ENCODE assay signal across 25 cellular contexts in genomic region chr7:115086146-115086841, GRCh38.
DNase-seq lines count a peak whose midpoint lies in the region; ATAC-seq and TF ChIP-seq lines count a peak whose summit lies in the region.
"Had no signal": no experiment of that assay in that cellular context is flagged by ENCODE, and none has a peak within 500 bp of the region (broad histone marks: within the 10 kb centered on the region; RNA-seq: fewer than 3 reads in every experiment).

No MANE protein-coding gene starts in this region.

- H3K9ac ChIP-seq in GM23248, result no peak overlapping the region
- H3K9ac ChIP-seq in OCI-LY3 (ENCODE audit: low read length), result no peak overlapping the region

- H2AFZ ChIP-seq in GM23248 (no peak overlapping the region), OCI-LY3 (ENCODE audit: low read depth, low read length) (no peak overlapping the region)

- H3K36me3 ChIP-seq in GM23248 (ENCODE audit: low read depth) (no peaks in the 10 kb centered on the region), OCI-LY3 (replicated peaks; ENCODE audit: low read depth, low read length) (no peaks in the 10 kb centered on the region)
- H3K36me3 ChIP-seq: esophagus squamous epithelium, gastroesophageal sphincter, thyroid gland had no signal

- no peaks in the 10 kb centered on the region for H3K9me3 ChIP-seq in GM23248 (ENCODE audit: low read depth)
- H3K9me3 ChIP-seq in OCI-LY3 (ENCODE audit: insufficient read depth, low read length), result no peaks in the 10 kb centered on the region
- H3K9me3 ChIP-seq: esophagus squamous epithelium, gastroesophageal sphincter, thyroid gland had no signal

- H3K27ac ChIP-seq in GM23248, result no peak overlapping the region
- no peak overlapping the region for H3K27ac ChIP-seq in OCI-LY3 (ENCODE audit: low read length)
- H3K27ac ChIP-seq: coronary artery, esophagus squamous epithelium, gastroesophageal sphincter, SK-N-MC had no signal

- TF ChIP-seq CTCF in OCI-LY3 (IDR thresholded peaks at IDR 0.05; ENCODE audit: low read depth, low read length) (peak; percentile 29), epithelial cell of proximal tubule (conservative IDR thresholded peaks at IDR 0.05; ENCODE audit: low read depth, low read length) (peak; percentile 29), retinal pigment epithelial cell (conservative IDR thresholded peaks at IDR 0.05; ENCODE audit: low read depth, low read length) (peak; percentile 11), GM13976 (IDR thresholded peaks at IDR 0.05; ENCODE audit: borderline replicate concordance, control extremely low read depth, extremely low read depth, insufficient read depth, missing control alignments) (no peak)

- in situ Hi-C loops in GM23248 (cut with MboI) (no loop called here), GM13976 (cut with MboI; ENCODE audit: low sequenced_read_pairs, unreplicated experiment) (no loop called here)

- DNase-seq in GM23248, result peak; percentile 4
- no peak for DNase-seq in epithelial cell of proximal tubule (ENCODE audit: low read depth)
- DNase-seq in retinal pigment epithelial cell (ENCODE audit: low read depth), result no peak
- no peak for DNase-seq in GM13976 (ENCODE audit: low spot score)
- DNase-seq: activated CD4-positive, alpha-beta T cell treated with anti-CD3 and anti-CD28 coated beads for 4 hours; activated naive CD4-positive, alpha-beta T cell treated with Interleukin-2 at 50 U/mL for 16 hours; activated T-cell treated with anti-CD3 and anti-CD28 coated beads, Interleukin-2, amount 50 U/mL, for 48 hours; DND-41; effector memory CD8-positive, alpha-beta T cell; esophagus squamous epithelium; hypothalamus; KG1; NCI-H1436 treated with DMSO at 0.1 percent for 48 hours; NCI-H2171; posterior cingulate gyrus; RPMI8226; stimulated activated naive CD8-positive, alpha-beta T cell treated with anti-CD3 and anti-CD28 coated beads, Interleukin-15, Interleukin-2, amounts not matched to agents 100 U/mL and 50 U/mL, for 24 hours; thyroid gland had no signal

- no peak for ATAC-seq in GM18909 (IDR thresholded peaks at IDR 0.05; ENCODE audit: poor library complexity, unreplicated experiment)
- ATAC-seq in GM19351 (IDR thresholded peaks at IDR 0.05; ENCODE audit: unreplicated experiment), result no peak
- ATAC-seq: effector memory CD8-positive, alpha-beta T cell; gastroesophageal sphincter; sciatic nerve; stimulated activated naive CD8-positive, alpha-beta T cell treated with anti-CD3 and anti-CD28 coated beads, Interleukin-15, Interleukin-2, amounts not matched to agents 100 U/mL and 50 U/mL, for 24 hours had no signal

- H3K27me3 ChIP-seq in GM23248 (replicated peaks; ENCODE audit: insufficient read depth) (no peaks in the 10 kb centered on the region), OCI-LY3 (ENCODE audit: low read depth, low read length) (no peaks in the 10 kb centered on the region)
- H3K27me3 ChIP-seq: esophagus squamous epithelium, gastroesophageal sphincter, thyroid gland had no signal

- H3K4me2 ChIP-seq in GM23248 (ENCODE audit: unreplicated experiment) (no peak overlapping the region), OCI-LY3 (ENCODE audit: low read length) (no peak overlapping the region)

- peaks cover 16% of the 10 kb centered on the region for H3K4me1 ChIP-seq in GM23248 (ENCODE audit: insufficient read depth)
- no peaks in the 10 kb centered on the region for H3K4me1 ChIP-seq in OCI-LY3 (ENCODE audit: low read length)

- no peaks in the 10 kb centered on the region for H4K20me1 ChIP-seq in GM23248 (ENCODE audit: insufficient read depth)
- H4K20me1 ChIP-seq in OCI-LY3 (ENCODE audit: insufficient read depth, low read length), result no peaks in the 10 kb centered on the region

- no peaks in the 10 kb centered on the region for H3K9me2 ChIP-seq in GM23248 (ENCODE audit: insufficient read depth)

- H3F3A ChIP-seq in GM23248 (ENCODE audit: insufficient read depth), result 0 out of 2 replicates have a peak, but pooled peaks cover 7% of the 10 kb centered on the region

- whole genome bisulfite sequencing in GM23248 (ENCODE audit: low coverage in 1 of 2, low lambda C conversion rate in 2 of 2, missing lambda C conversion rate in 2 of 2), 2 experiments, result 97% methylated on average over 3 of the region's 3 CpGs

- no peak overlapping the region for H3K4me3 ChIP-seq in GM23248
- no peak overlapping the region for H3K4me3 ChIP-seq in OCI-LY3 (ENCODE audit: low read length)
- H3K4me3 ChIP-seq in epithelial cell of proximal tubule (ENCODE audit: low read depth, low read length), result no peak overlapping the region
- H3K4me3 ChIP-seq in retinal pigment epithelial cell (ENCODE audit: low read length), result no peak overlapping the region
- H3K4me3 ChIP-seq: coronary artery, esophagus squamous epithelium, gastroesophageal sphincter, SK-N-MC, thyroid gland had no signal

- H3K79me2 ChIP-seq in GM23248 (ENCODE audit: insufficient read depth) (no peaks in the 10 kb centered on the region), OCI-LY3 (ENCODE audit: low read length) (no peaks in the 10 kb centered on the region)
